9 cellular contexts compared by ENCODE assay signal in genomic region chr7:44798649-44799275, GRCh38. TPM values are rescaled to one million over a fixed set of nuclear protein-coding genes. Genes with fewer than 3 reads are reported as not detected.
DNase-seq lines count a peak whose midpoint lies in the region; ATAC-seq and TF ChIP-seq lines count a peak whose summit lies in the region.
"Had no signal": no experiment of that assay in that cellular context is flagged by ENCODE, and none has a peak within 500 bp of the region (broad histone marks: within the 10 kb centered on the region; RNA-seq: fewer than 3 reads in every experiment).

No MANE protein-coding gene starts in this region.

- in situ Hi-C loops in brain microvascular endothelial cell (cut with HindIII; ENCODE audit: low pct_ligation_motif_present, low sequenced_read_pairs), result no loop called here

- H3K4me3 Mint-ChIP-seq in IgD-negative memory B cell, result peak overlapping the region; percentile 94 to 98 (median 96)

- peak overlapping the region; percentile 56 for H3K4me3 ChIP-seq in AG09309 (ENCODE audit: control insufficient read depth, low read depth, low read length)
- H3K4me3 ChIP-seq in brain microvascular endothelial cell (ENCODE audit: low read depth, low read length), result peak overlapping the region; percentile 98
- H3K4me3 ChIP-seq in mucosa of rectum (ENCODE audit: low read length in 2 of 2), result peak overlapping the region; percentile 29 to 96

- no peak for ATAC-seq in GM21390 (IDR thresholded peaks at IDR 0.05; ENCODE audit: unreplicated experiment)

- H3K27ac ChIP-seq in brain microvascular endothelial cell, result no peak overlapping the region
- no peak overlapping the region for H3K27ac ChIP-seq in mucosa of rectum (ENCODE audit: low read depth in 2 of 2, low read length in 2 of 2)

- peaks cover 12 to 17% of the 10 kb centered on the region in 2 donors for H3K4me1 ChIP-seq in mucosa of rectum (ENCODE audit: control insufficient read depth in 2 of 2, insufficient read depth in 2 of 2, low read length in 2 of 2)

- peaks cover 20 to 29% (median 26%) of the 10 kb centered on the region in 3 donors for H3K4me1 Mint-ChIP-seq in IgD-negative memory B cell

- DNase-seq in AG09309 (ENCODE audit: low read depth) (no peak), brain microvascular endothelial cell (no peak), KG1 (lab: John Stamatoyannopoulos, UW) (no peak), DMS79 (lab: John Stamatoyannopoulos, UW) (no peak)
- no peak for DNase-seq in activated CD4-positive, CD25-positive, alpha-beta regulatory T cell treated with anti-CD3 and anti-CD28 coated beads, Interleukin-2, amount 50 U/mL, for 72 hours
- DNase-seq: NCI-H1092 treated with DMSO at 0.1 percent for 48 hours had no signal

- TF ChIP-seq CTCF in AG09309 (IDR thresholded peaks at IDR 0.05; ENCODE audit: control insufficient read depth, insufficient read depth, low read depth, low read length, missing control alignments) (no peak), brain microvascular endothelial cell (IDR thresholded peaks at IDR 0.05; ENCODE audit: low read depth, low read length, missing control alignments) (no peak)

- peak overlapping the region; percentile 97 to 98 (median 97) for H3K27ac Mint-ChIP-seq in IgD-negative memory B cell

- peaks cover 57% of the 10 kb centered on the region for H3K36me3 ChIP-seq in brain microvascular endothelial cell (replicated peaks)
- H3K36me3 ChIP-seq in mucosa of rectum (ENCODE audit: control insufficient read depth in 2 of 2, insufficient read depth in 2 of 2, low read length in 2 of 2), result peaks cover 37 to 43% of the 10 kb centered on the region in 2 donors

- peaks cover 2% of the 10 kb centered on the region for H3K36me3 Mint-ChIP-seq in IgD-negative memory B cell

- no peaks in the 10 kb centered on the region for H3K27me3 Mint-ChIP-seq in IgD-negative memory B cell

- no peaks in the 10 kb centered on the region for H3K9me3 ChIP-seq in mucosa of rectum (ENCODE audit: control insufficient read depth in 2 of 2, low read length in 2 of 2)

- peak overlapping the region in 1 of 2 donors; percentile 32 for H3K9ac ChIP-seq in mucosa of rectum (ENCODE audit: low read depth in 1 of 2, low read length in 2 of 2)

- no peaks in the 10 kb centered on the region for H3K27me3 ChIP-seq in brain microvascular endothelial cell (replicated peaks)
- H3K27me3 ChIP-seq in mucosa of rectum (ENCODE audit: control insufficient read depth in 2 of 2, insufficient read depth in 2 of 2, low read length in 2 of 2), result no peaks in the 10 kb centered on the region

- no peaks in the 10 kb centered on the region for H3K9me3 Mint-ChIP-seq in IgD-negative memory B cell

RNA-seq across cellular contexts. Expression of gene PPIA, which starts 2.3 kb away (rescaled TPM):
- 4,265 TPM for polyA plus RNA-seq in IgD-negative memory B cell

RNA-seq across cellular contexts. Expression of gene H2AZ2, which starts 49.1 kb away (rescaled TPM):
- 148 TPM for polyA plus RNA-seq in IgD-negative memory B cell

RNA-seq across cellular contexts. Expression of gene ZMIZ2, which starts 50.1 kb away (rescaled TPM):
- polyA plus RNA-seq in IgD-negative memory B cell, result 15.5 TPM
